In genomic region chr14:94388027-94388895, GRCh38 we compare ENCODE assay signal across 11 cellular contexts. TPM values are rescaled to one million over a fixed set of nuclear protein-coding genes. Genes with fewer than 3 reads are reported as not detected.
A peak's percentile ranks its signal among the peaks of the same experiment; 100 is the strongest.
DNase-seq lines count a peak whose midpoint lies in the region; ATAC-seq and TF ChIP-seq lines count a peak whose summit lies in the region.
"Had no signal": no experiment of that assay in that cellular context is flagged by ENCODE, and none has a peak within 500 bp of the region (broad histone marks: within the 10 kb centered on the region; RNA-seq: fewer than 3 reads in every experiment).

SERPINA1 (minus strand) TSS chr14:94388602; CDS start chr14:94383237, 5,365 bp downstream.

- dilution Hi-C loops in mammary epithelial cell (cut with HindIII; ENCODE audit: low sequenced_read_pairs) = no loop called here

- peak within 1 kb of the TSS; percentile 79 for H2AFZ ChIP-seq in mammary epithelial cell (ENCODE audit: low read depth, low read length)

- H3K27ac ChIP-seq in mammary epithelial cell (ENCODE audit: insufficient read depth, low read depth, low read length) = peak within 1 kb of the TSS; percentile 55
- H3K27ac ChIP-seq: cardiac muscle cell had no signal

- ATAC-seq in GM21526 (IDR thresholded peaks at IDR 0.05; ENCODE audit: low FRiP score, unreplicated experiment) = no peak

- no peak within 1 kb of the TSS for H3K27ac Mint-ChIP-seq in osteocyte (ENCODE audit: unreplicated experiment)

- CTCF ChIA-PET in mammary epithelial cell (lab: Charles Lee; ENCODE audit: low non-redundant PET) = interaction anchor here (0.5 kb wide), 1 partner anchor 128 kb away, joined by 3 read pairs; no protein-coding TSS in a partner anchor
- CTCF ChIA-PET in HEK293T (lab: Yijun Ruan, JAX) = no interaction called here

- no peaks in the 10 kb centered on the region for H3K27me3 Mint-ChIP-seq in osteocyte (ENCODE audit: unreplicated experiment)

- in situ Hi-C loops in ACHN (cut with HindIII; ENCODE audit: low pct_ligation_motif_present, low pct_unique_long_range_greater_than_20kb, low sequenced_read_pairs) (no loop called here), mammary epithelial cell (cut with MboI; ENCODE audit: low sequenced_read_pairs in 2 of 2) (no loop called here)

- no peaks in the 10 kb centered on the region for H3K4me1 Mint-ChIP-seq in osteocyte (ENCODE audit: unreplicated experiment)

- WGBS in mammary epithelial cell (ENCODE audit: low coverage, missing lambda C conversion rate) = 35% methylated on average over 18 of the region's 21 CpGs

- no peaks in the 10 kb centered on the region for H3K36me3 ChIP-seq in mammary epithelial cell (ENCODE audit: insufficient read depth, low read length)
- H3K36me3 ChIP-seq: cardiac muscle cell had no signal

- no peaks in the 10 kb centered on the region for H4K20me1 ChIP-seq in mammary epithelial cell (ENCODE audit: insufficient read depth, low read length)

- no peak within 1 kb of the TSS for H3K4me3 Mint-ChIP-seq in osteocyte (ENCODE audit: unreplicated experiment)

- H3K9ac ChIP-seq in mammary epithelial cell (ENCODE audit: insufficient read depth, low read length) = peak within 1 kb of the TSS; percentile 70

- no peaks in the 10 kb centered on the region for H3K9me3 ChIP-seq in mammary epithelial cell (replicated peaks; ENCODE audit: insufficient read depth, low read length)

- POLR2A ChIA-PET in HEK293T (lab: Yijun Ruan, JAX) = no interaction called here

- no peaks in the 10 kb centered on the region for H3K36me3 Mint-ChIP-seq in osteocyte (ENCODE audit: unreplicated experiment)

- peak; percentile 32 for DNase-seq in ACHN
- peak; percentile 40 for DNase-seq in HuH-7 (ENCODE audit: low spot score)
- peak; percentile 97 for DNase-seq in mammary epithelial cell
- DNase-seq in mesenteric fat pad (ENCODE audit: low spot score) = no peak
- no peak for DNase-seq in HEK293T (ENCODE audit: extremely low spot score)
- no peak for DNase-seq in NCI-H2196 treated with DMSO at 0.1 percent for 48 hours (lab: John Stamatoyannopoulos, UW; ENCODE audit: unreplicated experiment)
- no peak for DNase-seq in osteocyte (ENCODE audit: extremely low spot score, unreplicated experiment)
- DNase-seq: NCI-H1417 treated with DMSO at 0.1 percent for 48 hours had no signal

- TF ChIP-seq CTCF in mammary epithelial cell (conservative IDR thresholded peaks at IDR 0.05 in 1 of 2, IDR thresholded peaks at IDR 0.05 in 1 of 2; ENCODE audit: extremely low read depth in 1 of 2, insufficient read depth in 1 of 2, low read depth in 1 of 2, low read length in 2 of 2) (no peak), osteocyte (IDR thresholded peaks at IDR 0.05) (no peak)

- intact Hi-C loops in mammary epithelial cell (cut with micrococcal nuclease) = loop anchor here (1.0 kb wide), 2 partner anchors 14 to 43 kb away; no protein-coding TSS in a partner anchor

- H3K4me1 ChIP-seq in mammary epithelial cell (ENCODE audit: insufficient read depth, low read length) = peaks cover 35% of the 10 kb centered on the region

- no peaks in the 10 kb centered on the region for H3K9me3 Mint-ChIP-seq in osteocyte (ENCODE audit: unreplicated experiment)

- peak within 1 kb of the TSS; percentile 67 for H3K4me2 ChIP-seq in mammary epithelial cell (ENCODE audit: insufficient read depth, low read depth, low read length)

- no peaks in the 10 kb centered on the region for H3K27me3 ChIP-seq in mammary epithelial cell (ENCODE audit: insufficient read depth, low read length)
- H3K27me3 ChIP-seq: cardiac muscle cell had no signal

- TSS peak; percentile 50 for BruUV-seq in mammary epithelial cell (replicated peaks; lab: Mats Ljungman, UMichigan)

- H3K4me3 ChIP-seq in mammary epithelial cell (replicated peaks in 1 of 3; ENCODE audit: insufficient read depth in 1 of 3, low read depth in 2 of 3, low read length in 3 of 3) = peak within 1 kb of the TSS; percentile 28 to 48 (median 35)
- H3K4me3 ChIP-seq: cardiac muscle cell had no signal

- peaks cover 27% of the 10 kb centered on the region for H3K79me2 ChIP-seq in mammary epithelial cell (ENCODE audit: insufficient read depth, low read length)

TF ChIP-seq in HEK293T, 16 proteins besides CTCF, POLR2A, EP300 and RAD21:
- no peak for TF ChIP-seq CTBP1 (IDR thresholded peaks at IDR 0.05; ENCODE audit: borderline replicate concordance)
- TF ChIP-seq SUZ12 (IDR thresholded peaks at IDR 0.05) = no peak
- no peak for TF ChIP-seq ARNT (IDR thresholded peaks at IDR 0.05)
- no peak for TF ChIP-seq HDGF (IDR thresholded peaks at IDR 0.05; ENCODE audit: borderline replicate concordance)
- TF ChIP-seq LEF1 (IDR thresholded peaks at IDR 0.05; ENCODE audit: borderline replicate concordance) = no peak
- TF ChIP-seq NFRKB (IDR thresholded peaks at IDR 0.05) = no peak
TF ChIP-seq in HEK293T: peak in this region for 0.

RNA-seq across cellular contexts. Expression of gene SERPINA1, which starts in this region (rescaled TPM):
- total RNA-seq in mammary epithelial cell = 100 to 1,000 TPM in 1 of 2 donors, 10 to 100 TPM in 1; 30.3 to 155 TPM
- polyA plus RNA-seq in mammary epithelial cell = 147 TPM
- 116 TPM for polyA minus RNA-seq in mammary epithelial cell
- 41.6 TPM for total RNA-seq in mesenteric fat pad
- not detected in 2 replicates for total RNA-seq in osteocyte
- total RNA-seq: lung microvascular endothelial cell had no signal

Comparison
In these comparisons a context has a peak if more than half of its experiments do, and no peak if none do; other contexts are left out.
1. RNA of gene SERPINA1 (total RNA-seq): 30.3 to 155 TPM in mammary epithelial cell and 41.6 TPM in mesenteric fat pad (single experiment); not detected in osteocyte; every median in the first group is over 10 times any median in the second.
2. DNase-seq: peak in ACHN (single experiment), HuH-7 (single experiment) and mammary epithelial cell (single experiment); none in mesenteric fat pad (single experiment), HEK293T (single experiment), NCI-H2196 treated with DMSO at 0.1 percent for 48 hours (single experiment) and osteocyte (single experiment).